In the genomic region with DNA sequence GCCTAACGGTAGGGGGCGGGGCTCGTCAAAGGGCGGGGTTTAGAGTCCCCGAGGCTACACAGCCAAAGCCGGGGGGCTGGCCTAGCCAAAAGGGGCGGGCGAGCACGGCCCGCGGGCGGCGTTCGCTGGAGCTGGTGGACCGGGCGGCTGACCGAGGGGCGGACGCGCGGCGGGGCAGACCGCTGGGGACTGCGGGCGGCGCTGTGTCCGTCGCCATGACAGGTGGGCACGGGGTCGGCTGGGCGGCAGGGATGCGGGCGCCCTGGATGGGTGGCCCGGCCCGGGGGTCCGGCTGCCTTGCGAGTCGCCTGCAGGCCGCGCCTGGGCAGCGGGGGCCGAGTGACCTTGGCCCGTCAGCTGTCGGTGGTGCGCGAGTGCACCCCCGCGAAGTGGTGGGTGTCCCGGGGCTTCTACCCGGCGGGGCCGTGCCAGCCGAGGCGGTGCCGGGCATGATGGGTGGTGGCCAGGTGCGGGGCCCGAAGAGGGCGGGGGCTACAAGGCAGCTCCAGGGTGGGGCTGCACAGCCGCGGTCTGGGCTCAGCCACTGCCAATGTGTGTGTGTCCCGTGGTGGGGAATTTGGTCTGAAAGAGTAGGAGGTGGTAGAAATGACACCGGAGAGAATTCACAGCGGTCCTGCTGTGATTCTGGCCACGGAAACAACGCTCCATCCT, we compare ENCODE assay signal across 8 cellular contexts. TPM values are rescaled to one million over a fixed set of nuclear protein-coding genes. Genes with fewer than 3 reads are reported as not detected.
DNase-seq lines count a peak whose midpoint lies in the region; ATAC-seq and TF ChIP-seq lines count a peak whose summit lies in the region.

A gene with protein sequence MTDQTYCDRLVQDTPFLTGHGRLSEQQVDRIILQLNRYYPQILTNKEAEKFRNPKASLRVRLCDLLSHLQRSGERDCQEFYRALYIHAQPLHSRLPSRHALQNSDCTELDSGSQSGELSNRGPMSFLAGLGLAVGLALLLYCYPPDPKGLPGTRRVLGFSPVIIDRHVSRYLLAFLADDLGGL (plus strand): TSS at position 87 of the 672 bp plus-strand sequence. CDS start 129 bp downstream, at position 216.

- peaks cover 63% of the 10 kb centered on the region for H3K4me1 Mint-ChIP-seq in activated CD4-positive, alpha-beta T cell treated with anti-CD3 and anti-CD28 coated beads, Interleukin-2, amount 10 ng/mL, durations not matched to agents 24 days and 14 days

- no peaks in the 10 kb centered on the region for H3K9me3 ChIP-seq in suprapubic skin

- peak within 1 kb of the TSS; percentile 98 for H3K27ac Mint-ChIP-seq in activated CD4-positive, alpha-beta T cell treated with anti-CD3 and anti-CD28 coated beads, Interleukin-2, amount 10 ng/mL, durations not matched to agents 24 days and 14 days

- WGBS in suprapubic skin = 0% methylated on average over 38 of the region's 65 CpGs

- peak within 1 kb of the TSS; percentile 97 for H3K27ac ChIP-seq in suprapubic skin

- no peaks in the 10 kb centered on the region for H3K36me3 ChIP-seq in suprapubic skin

- no peak for TF ChIP-seq EP300 in suprapubic skin (IDR thresholded peaks at IDR 0.05)

- peaks cover 1% of the 10 kb centered on the region for H3K9me3 Mint-ChIP-seq in activated CD4-positive, alpha-beta T cell treated with anti-CD3 and anti-CD28 coated beads, Interleukin-2, amount 10 ng/mL, durations not matched to agents 24 days and 14 days

- peak; percentile 9 for ATAC-seq in GM21423 (IDR thresholded peaks at IDR 0.05; ENCODE audit: unreplicated experiment)

- intact Hi-C loops in activated CD4-positive, alpha-beta T cell treated with anti-CD3 and anti-CD28 coated beads, Interleukin-2, amount 10 ng/mL, durations not matched to agents 24 days and 14 days (cut with micrococcal nuclease) = loop anchor here (1.0 to 2.0 kb wide), 3 partner anchors 38 to 471 kb away; a partner anchor contains a TSS

- H3K27me3 ChIP-seq in suprapubic skin = no peaks in the 10 kb centered on the region

- no peaks in the 10 kb centered on the region for H3K27me3 Mint-ChIP-seq in activated CD4-positive, alpha-beta T cell treated with anti-CD3 and anti-CD28 coated beads, Interleukin-2, amount 10 ng/mL, durations not matched to agents 24 days and 14 days

- peaks cover 65% of the 10 kb centered on the region for H3K4me1 ChIP-seq in suprapubic skin

- H3K4me3 ChIP-seq in suprapubic skin = peak within 1 kb of the TSS; percentile 100

- in situ Hi-C loops in Caki2 (cut with HindIII; ENCODE audit: low pct_unique_long_range_greater_than_20kb, low sequenced_read_pairs) (no loop called here), endometrial microvascular endothelial cells (cut with HindIII; ENCODE audit: inconsistent ontology term, low pct_unique_long_range_greater_than_20kb, low sequenced_read_pairs) (no loop called here)

- H3K4me3 Mint-ChIP-seq in activated CD4-positive, alpha-beta T cell treated with anti-CD3 and anti-CD28 coated beads, Interleukin-2, amount 10 ng/mL, durations not matched to agents 24 days and 14 days = peak within 1 kb of the TSS; percentile 90

- no peak for TF ChIP-seq CTCF in suprapubic skin (IDR thresholded peaks at IDR 0.05)

- H3K36me3 Mint-ChIP-seq in activated CD4-positive, alpha-beta T cell treated with anti-CD3 and anti-CD28 coated beads, Interleukin-2, amount 10 ng/mL, durations not matched to agents 24 days and 14 days (ENCODE audit: low read depth) = peaks cover 14% of the 10 kb centered on the region

- peak in 1 of 2 donors; percentile 79 for TF ChIP-seq POLR2A in suprapubic skin (IDR thresholded peaks at IDR 0.05)

- DNase-seq in Caki2 (ENCODE audit: low read depth) = no peak
- peak; percentile 59 for DNase-seq in HuH-7.5 (ENCODE audit: low spot score)
- peak; percentile 87 for DNase-seq in activated CD4-positive, alpha-beta T cell treated with anti-CD3 and anti-CD28 coated beads, Interleukin-2, amount 10 ng/mL, durations not matched to agents 24 days and 14 days
- DNase-seq in midbrain (lab: John Stamatoyannopoulos, UW) = peak; percentile 34
- peak in 1 of 2 donors; percentile 89 for DNase-seq in suprapubic skin (ENCODE audit: low spot score in 2 of 2)
- DNase-seq in amniotic stem cell (lab: John Stamatoyannopoulos, UW) = no peak

RNA-seq across cellular contexts. Expression of the gene that starts here (rescaled TPM):
- total RNA-seq in Caki2 (2014; rRNA removed; shearing (Covaris generic); ENCODE audit: low replicate concordance) = 83.8 and 92.5 TPM in 2 replicates
- total RNA-seq in activated CD4-positive, alpha-beta T cell treated with anti-CD3 and anti-CD28 coated beads, Interleukin-2, amount 10 ng/mL, durations not matched to agents 24 days and 14 days = 44.0 TPM in 2 replicates
- total RNA-seq in endometrial microvascular endothelial cells (ENCODE audit: inconsistent ontology term) (101 TPM), suprapubic skin (10 to 100 TPM; 43.2 to 63.6 (median 54.3) TPM)

Comparison
In these comparisons a context has a peak if more than half of its experiments do, and no peak if none do; other contexts are left out.
1. DNase-seq: peak in HuH-7.5 (single experiment), activated CD4-positive, alpha-beta T cell treated with anti-CD3 and anti-CD28 coated beads, Interleukin-2, amount 10 ng/mL, durations not matched to agents 24 days and 14 days (single experiment) and midbrain (single experiment); none in Caki2 (single experiment) and amniotic stem cell (single experiment).